In genomic region chr1:94071391-94071790, GRCh38 we compare ENCODE assay signal across 33 cellular contexts. TPM values are rescaled to one million over a fixed set of nuclear protein-coding genes. Genes with fewer than 3 reads are reported as not detected.
"Had no signal": no experiment of that assay in that cellular context is flagged by ENCODE, and none has a peak within 500 bp of the region (broad histone marks: within the 10 kb centered on the region; RNA-seq: fewer than 3 reads in every experiment).

No MANE protein-coding gene starts in this region.

- H3K4me3 ChIP-seq: adrenal gland, coronary artery, dorsolateral prefrontal cortex, gastroesophageal sphincter, spleen, transverse colon had no signal

- H3K36me3 Mint-ChIP-seq: activated CD4-positive, alpha-beta memory T cell treated with anti-CD3 and anti-CD28 coated beads for 36 hours; activated naive CD8-positive, alpha-beta T cell treated with anti-CD3 and anti-CD28 coated beads for 36 hours; immature natural killer cell; memory B cell; natural killer cell had no signal

- H3K27ac Mint-ChIP-seq: activated CD4-positive, alpha-beta memory T cell treated with anti-CD3 and anti-CD28 coated beads for 36 hours; activated naive CD4-positive, alpha-beta T cell treated with anti-CD3 and anti-CD28 coated beads for 36 hours; activated naive CD8-positive, alpha-beta T cell treated with anti-CD3 and anti-CD28 coated beads for 36 hours; activated T-helper 1 cell treated with anti-CD3 and anti-CD28 coated beads, Interleukin-12 subunit alpha, Interleukin-12 subunit beta, Interleukin-2, Interleukin-4 antibody, amounts not matched to agents 30 ng/mL and 10 ng/mL and 1 ng/mL, durations not matched to agents 14 hours and 24 hours and 36 hours; immature natural killer cell; memory B cell; natural killer cell; T-helper 1 cell treated with Interleukin-12 subunit alpha and Interleukin-12 subunit beta and Interleukin-4 antibody, amounts not matched to agents 30 μg/mL and 1 μg/mL, for 36 hours had no signal

- H3K4me1 Mint-ChIP-seq: memory B cell had no signal

- H3K36me3 ChIP-seq: adrenal gland, brain microvascular endothelial cell, gastroesophageal sphincter, spleen, transverse colon had no signal

- H3K9me3 ChIP-seq: adrenal gland, gastroesophageal sphincter, spleen, transverse colon had no signal

- H3K27me3 Mint-ChIP-seq: activated naive CD8-positive, alpha-beta T cell treated with anti-CD3 and anti-CD28 coated beads for 36 hours had no signal

- H3K9me3 Mint-ChIP-seq: activated CD4-positive, alpha-beta memory T cell treated with anti-CD3 and anti-CD28 coated beads for 36 hours; activated naive CD4-positive, alpha-beta T cell treated with anti-CD3 and anti-CD28 coated beads for 36 hours; activated naive CD8-positive, alpha-beta T cell treated with anti-CD3 and anti-CD28 coated beads for 36 hours; activated T-helper 1 cell treated with anti-CD3 and anti-CD28 coated beads, Interleukin-12 subunit alpha, Interleukin-12 subunit beta, Interleukin-2, Interleukin-4 antibody, amounts not matched to agents 30 ng/mL and 10 ng/mL and 1 ng/mL, durations not matched to agents 14 hours and 24 hours and 36 hours; immature natural killer cell; memory B cell; natural killer cell; T-helper 1 cell treated with Interleukin-12 subunit alpha and Interleukin-12 subunit beta and Interleukin-4 antibody, amounts not matched to agents 30 μg/mL and 1 μg/mL, for 36 hours had no signal

- ATAC-seq: activated CD4-positive, CD25-positive, alpha-beta regulatory T cell treated with anti-CD3 and anti-CD28 coated beads, Interleukin-2, amount 50 U/mL, for 24 hours; gastroesophageal sphincter; left colon; natural killer cell; right cardiac atrium had no signal

- H3K27me3 ChIP-seq: adrenal gland, brain microvascular endothelial cell, gastroesophageal sphincter, transverse colon had no signal

- DNase-seq: activated CD4-positive, alpha-beta memory T cell treated with anti-CD3 and anti-CD28 coated beads for 36 hours; activated CD4-positive, alpha-beta T cell treated with anti-CD3 and anti-CD28 coated beads for 48 hours; activated CD8-positive, alpha-beta memory T cell treated with anti-CD3 and anti-CD28 coated beads, Interleukin-2, amount 50 U/mL, for 4 hours; activated effector memory CD4-positive, alpha-beta T cell treated with anti-CD3 and anti-CD28 coated beads, Interleukin-2, amount 50 U/mL, for 16 hours; activated naive CD4-positive, alpha-beta T cell treated with anti-CD3 and anti-CD28 coated beads for 36 hours; activated naive CD8-positive, alpha-beta T cell treated with anti-CD3 and anti-CD28 coated beads for 36 hours; activated T-cell treated with anti-CD3 and anti-CD28 coated beads, Interleukin-2, amount 50 U/mL, for 1 hour; aorta; brain microvascular endothelial cell; effector memory CD4-positive, alpha-beta T cell; head of caudate nucleus; hypothalamus; immature natural killer cell; kidney; left colon; natural killer cell; posterior cingulate gyrus; right cardiac atrium; spleen; stimulated activated naive CD4-positive, alpha-beta T cell; T-helper 9 cell; transverse colon; WERI-Rb-1 had no signal

- H3K4me3 Mint-ChIP-seq: activated CD4-positive, alpha-beta memory T cell treated with anti-CD3 and anti-CD28 coated beads for 36 hours; activated naive CD4-positive, alpha-beta T cell treated with anti-CD3 and anti-CD28 coated beads for 36 hours; activated naive CD8-positive, alpha-beta T cell treated with anti-CD3 and anti-CD28 coated beads for 36 hours; activated T-helper 1 cell treated with anti-CD3 and anti-CD28 coated beads, Interleukin-12 subunit alpha, Interleukin-12 subunit beta, Interleukin-2, Interleukin-4 antibody, amounts not matched to agents 30 ng/mL and 10 ng/mL and 1 ng/mL, durations not matched to agents 14 hours and 24 hours and 36 hours; immature natural killer cell; memory B cell; natural killer cell; T-helper 1 cell treated with Interleukin-12 subunit alpha and Interleukin-12 subunit beta and Interleukin-4 antibody, amounts not matched to agents 30 μg/mL and 1 μg/mL, for 36 hours had no signal

- H3K27ac ChIP-seq: coronary artery, gastroesophageal sphincter, WERI-Rb-1 had no signal

RNA-seq across cellular contexts. Expression of gene ABCA4, which starts 49.6 kb away (rescaled TPM):
- total RNA-seq: activated CD4-positive, alpha-beta memory T cell treated with anti-CD3 and anti-CD28 coated beads for 36 hours; activated CD8-positive, alpha-beta memory T cell treated with anti-CD3 and anti-CD28 coated beads for 36 hours; activated naive CD8-positive, alpha-beta T cell treated with anti-CD3 and anti-CD28 coated beads for 36 hours; activated T-helper 1 cell treated with anti-CD3 and anti-CD28 coated beads, Interleukin-12 subunit alpha, Interleukin-12 subunit beta, Interleukin-2, Interleukin-4 antibody, amounts not matched to agents 30 ng/mL and 10 ng/mL and 1 ng/mL, durations not matched to agents 14 hours and 24 hours and 36 hours; mononuclear cell had no signal
